In genomic region chr11:64778473-64779298, GRCh38 we compare ENCODE assay signal across 1 cellular context.
A peak's percentile ranks its signal among the peaks of the same experiment; 100 is the strongest.
TF ChIP-seq lines count a peak whose summit lies in the region.

SF1 (minus strand) TSS chr11:64778542; CDS start chr11:64778392, 150 bp downstream.

TF ChIP-seq in HCT116, 20 proteins besides CTCF, POLR2A, EP300 and RAD21 (continued from another document):
- TF ChIP-seq POLR2AphosphoS5 (IDR thresholded peaks at IDR 0.05; ENCODE audit: low read depth, low read length) (peak; percentile 95), ELF1 (IDR thresholded peaks at IDR 0.05; ENCODE audit: borderline replicate concordance, low read depth) (peak; percentile 64; the same call in 1 of the 2 replicates), FOSL1 (IDR thresholded peaks at IDR 0.05; ENCODE audit: low read depth) (no peak), SRF (IDR thresholded peaks at IDR 0.05; ENCODE audit: low read depth) (no peak), TCF7L2 (IDR thresholded peaks at IDR 0.05; ENCODE audit: borderline replicate concordance, extremely low read depth, insufficient read depth, insufficient read length) (peak; percentile 21), ZFX (IDR thresholded peaks at IDR 0.05) (peak; percentile 61; the same call in 1 of the 2 replicates), EGR1 (IDR thresholded peaks at IDR 0.05; ENCODE audit: low read depth) (peak; percentile 77), CBX3 (IDR thresholded peaks at IDR 0.05; ENCODE audit: low read depth) (no peak), EZH2phosphoT487 (IDR thresholded peaks at IDR 0.05; ENCODE audit: borderline replicate concordance) (no peak), YY1 (IDR thresholded peaks at IDR 0.05; ENCODE audit: extremely low read depth, insufficient replicate concordance, low read depth, low read length) (peak; percentile 88), SP1 (IDR thresholded peaks at IDR 0.05; ENCODE audit: low read depth) (peak; percentile 55; the same call in 1 of the 2 replicates)
